In the genomic region with DNA sequence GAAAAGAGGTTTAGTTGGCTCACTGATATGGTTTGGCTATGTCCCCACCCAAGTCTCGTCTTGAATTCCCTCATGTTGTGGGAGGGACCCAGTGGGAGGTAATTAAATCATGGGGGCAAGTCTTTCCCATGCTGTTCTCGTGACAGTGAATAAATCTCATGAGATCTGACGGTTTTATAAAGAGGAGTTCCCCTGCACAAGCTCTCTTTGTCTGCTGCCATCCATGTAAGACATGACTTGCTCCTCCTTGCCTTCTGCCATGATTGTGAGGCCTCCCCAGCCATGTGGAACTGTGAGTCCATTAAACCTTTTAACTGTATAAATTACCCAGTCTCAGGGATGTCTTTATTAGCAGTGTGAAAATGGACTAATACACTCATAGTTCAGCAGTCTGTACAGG, we compare ENCODE assay signal across 2 cellular contexts.
TF ChIP-seq lines count a peak whose summit lies in the region.

No MANE protein-coding gene starts in this region.

TF ChIP-seq in HEK293, 187 proteins besides CTCF, POLR2A, EP300 and RAD21:
- TF ChIP-seq SETDB1 (IDR thresholded peaks at IDR 0.05; ENCODE audit: insufficient read length, low read length): peak; percentile 60

TF ChIP-seq in K562, 482 proteins besides CTCF, POLR2A, EP300 and RAD21:
- 0 out of 4 replicates have a peak, but pooled peaks of 1 of the 2 experiments have one; percentile 21 for TF ChIP-seq TRIM24 (IDR thresholded peaks at IDR 0.05)
- TF ChIP-seq ZNF431 (CRISPR knock-in tag; IDR thresholded peaks at IDR 0.05): peak; percentile 99
